In genomic region chr1:194067772-194068171, GRCh38 we compare ENCODE assay signal across 32 cellular contexts.
A peak's percentile ranks its signal among the peaks of the same experiment; 100 is the strongest.
DNase-seq lines count a peak whose midpoint lies in the region; ATAC-seq, FAIRE-seq and TF ChIP-seq lines count a peak whose summit lies in the region.
"Had no signal": no experiment of that assay in that cellular context is flagged by ENCODE, and none has a peak within 500 bp of the region (broad histone marks: within the 10 kb centered on the region; RNA-seq: fewer than 3 reads in every experiment).

No MANE protein-coding gene starts in this region.

- no peak for TF ChIP-seq CTCF in D721Med (IDR thresholded peaks at IDR 0.05; ENCODE audit: insufficient read depth, missing control alignments)
- no peak for TF ChIP-seq CTCF in epithelial cell of esophagus (IDR thresholded peaks at IDR 0.05; ENCODE audit: insufficient read depth, low read depth, low read length, missing control alignments)
- no peak for TF ChIP-seq CTCF in coronary artery (IDR thresholded peaks at IDR 0.05)

- ATAC-seq in left ventricle myocardium superior (peak; percentile 16), GM18519 (IDR thresholded peaks at IDR 0.05; ENCODE audit: low FRiP score, unreplicated experiment) (no peak)
- ATAC-seq: activated T-cell treated with anti-CD3 and anti-CD28 coated beads, Interleukin-2, amount 50 U/mL, for 72 hours; lower lobe of right lung; PC-3; stimulated activated naive CD8-positive, alpha-beta T cell treated with anti-CD3 and anti-CD28 coated beads, Interleukin-15, Interleukin-2, amounts not matched to agents 100 U/mL and 50 U/mL, for 24 hours had no signal

- H3K4me3 ChIP-seq in epithelial cell of esophagus (ENCODE audit: low read length) (no peak overlapping the region), coronary artery (no peak overlapping the region)
- H3K4me3 ChIP-seq: HAP-1, lower lobe of right lung had no signal

- peak; percentile 21 for FAIRE-seq in D721Med (lab: Jason Lieb, UNC)
- FAIRE-seq: endothelial cell of umbilical vein, GM12892, kidney, urothelium cell line had no signal

- H3K27ac ChIP-seq in coronary artery = no peak overlapping the region
- H3K27ac ChIP-seq in caudate nucleus (ENCODE audit: low read depth, low read length) = no peak overlapping the region
- H3K27ac ChIP-seq: KMS-11, lower lobe of right lung had no signal

- intact Hi-C loops in left ventricle myocardium superior (cut with micrococcal nuclease) = no loop called here

- DNase-seq in D721Med (ENCODE audit: insufficient read length, low spot score) = no peak
- DNase-seq in LHCN-M2 (ENCODE audit: low read depth) = peak; percentile 74
- peak; percentile 65 for DNase-seq in epithelial cell of esophagus (ENCODE audit: low read depth)
- DNase-seq in left ventricle myocardium superior = no peak
- DNase-seq in coronary artery (ENCODE audit: low spot score) = no peak
- no peak for DNase-seq in DMS79 treated with DMSO at 0.1 percent for 48 hours (lab: John Stamatoyannopoulos, UW)
- no peak for DNase-seq in caudate nucleus (lab: John Stamatoyannopoulos, UW)
- DNase-seq: activated CD4-positive, alpha-beta T cell treated with anti-CD3 and anti-CD28 coated beads, Interleukin-2, amount 50 U/mL, for 48 hours; activated CD4-positive, CD25-positive, alpha-beta regulatory T cell treated with anti-CD3 and anti-CD28 coated beads, Interleukin-2, amount 50 U/mL, for 72 hours; activated naive CD4-positive, alpha-beta T cell treated with Interleukin-2 at 50 U/mL for 16 hours; activated T-cell treated with anti-CD3 and anti-CD28 coated beads, Interleukin-2, amount 50 U/mL, for 72 hours; CD4-positive, CD25-positive, alpha-beta regulatory T cell; glutamatergic neuron; kidney; lower lobe of right lung; NCI-H1417; NCI-H2081 treated with DMSO at 0.1 percent for 48 hours; NCI-H345; NCI-H69; nephron progenitor cell; PC-3; retina; SHP77; stimulated activated CD4-positive, alpha-beta T cell treated with anti-CD3 and anti-CD28 coated beads, Interleukin-2, amount 100 ng/mL, for 24 hours; stimulated activated naive CD8-positive, alpha-beta T cell treated with anti-CD3 and anti-CD28 coated beads, Interleukin-15, Interleukin-2, amounts not matched to agents 100 U/mL and 50 U/mL, for 24 hours; T-helper 2 cell had no signal

Comparison
In these comparisons a context has a peak if more than half of its experiments do, and no peak if none do; other contexts are left out.
1. DNase-seq: peak in LHCN-M2 (single experiment) and epithelial cell of esophagus (single experiment); none in D721Med (single experiment), left ventricle myocardium superior (single experiment), coronary artery (single experiment), DMS79 treated with DMSO at 0.1 percent for 48 hours (single experiment) and caudate nucleus (0 of 61).